22 cellular contexts compared by ENCODE assay signal in the genomic region with DNA sequence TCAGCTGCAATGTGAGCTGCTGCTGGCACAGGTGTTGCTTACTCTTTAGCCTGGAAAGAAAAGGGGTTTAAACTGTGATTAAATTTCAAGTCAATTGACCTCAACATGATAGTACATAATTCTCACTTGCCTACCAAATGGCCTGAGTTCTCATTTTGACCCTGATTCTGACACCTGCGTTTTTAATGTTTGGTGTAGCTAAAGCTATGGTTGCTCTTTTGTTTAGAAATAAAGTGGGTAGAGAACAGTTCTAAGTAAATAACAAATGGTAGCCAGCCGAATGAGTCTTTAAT.
DNase-seq lines count a peak whose midpoint lies in the region; ATAC-seq and TF ChIP-seq lines count a peak whose summit lies in the region.
"Had no signal": no experiment of that assay in that cellular context is flagged by ENCODE, and none has a peak within 500 bp of the region (broad histone marks: within the 10 kb centered on the region; RNA-seq: fewer than 3 reads in every experiment).

No MANE protein-coding gene starts in this region.

- H4K8ac ChIP-seq in mesendoderm (ENCODE audit: low read depth, low read length), result no peak overlapping the region

- ATAC-seq in activated T-cell treated with anti-CD3 and anti-CD28 coated beads, Interleukin-2, amount 50 U/mL, for 4 hours, result no peak
- ATAC-seq in GM21723 (IDR thresholded peaks at IDR 0.05; ENCODE audit: unreplicated experiment), result no peak
- ATAC-seq: esophagus mucosa, T-helper 17 cell had no signal

- in situ Hi-C loops in HAP-1 (cut with MboI; ENCODE audit: low sequenced_read_pairs), result loop anchor here (10.0 kb wide), 1 partner anchor 74 kb away; no protein-coding TSS in a partner anchor

- no peak overlapping the region for H3K4ac ChIP-seq in mesendoderm (ENCODE audit: low read depth, low read length)

- H3K56ac ChIP-seq in mesendoderm (ENCODE audit: low read length), result no peak overlapping the region

- H2AFZ ChIP-seq in OCI-LY1 (ENCODE audit: low read length), result no peak overlapping the region

- no peak overlapping the region for H2BK15ac ChIP-seq in mesendoderm (replicated peaks; ENCODE audit: low read depth)

- H3K36me3 ChIP-seq in HAP-1 (replicated peaks) (no peaks in the 10 kb centered on the region), OCI-LY1 (ENCODE audit: insufficient read depth, low read length) (no peaks in the 10 kb centered on the region), mesendoderm (ENCODE audit: control insufficient read depth, insufficient read depth, low read length) (no peaks in the 10 kb centered on the region)
- H3K36me3 ChIP-seq: breast epithelium, stomach, vagina had no signal

- no peaks in the 10 kb centered on the region for H3K4me1 Mint-ChIP-seq in activated T-cell treated with anti-CD3 and anti-CD28 coated beads, Interleukin-2, amount 50 U/mL, for 4 hours (ENCODE audit: low read depth)
- H3K4me1 Mint-ChIP-seq: activated B cell treated with CpG ODN at 0.5 μM for 24 hours; activated naive CD8-positive, alpha-beta T cell treated with anti-CD3 and anti-CD28 coated beads, Interleukin-2, amount 10 ng/mL, durations not matched to agents 7 days and 5 days; T-helper 17 cell had no signal

- H3K27me3 ChIP-seq in HAP-1 (ENCODE audit: low read depth) (no peaks in the 10 kb centered on the region), OCI-LY1 (ENCODE audit: insufficient read depth, low read length) (no peaks in the 10 kb centered on the region), mesendoderm (ENCODE audit: insufficient read depth, low read length, poor library complexity) (no peaks in the 10 kb centered on the region)
- H3K27me3 ChIP-seq: breast epithelium, stomach, vagina had no signal

- H3K9ac ChIP-seq in OCI-LY1 (ENCODE audit: low read length) (peak overlapping the region; percentile 52), mesendoderm (ENCODE audit: low read length) (no peak overlapping the region)

- no peaks in the 10 kb centered on the region for H3F3A ChIP-seq in OCI-LY1 (ENCODE audit: insufficient read depth, low read length)

- H3K4me1 ChIP-seq in HAP-1, result peaks cover 50% of the 10 kb centered on the region
- peaks cover 62% of the 10 kb centered on the region for H3K4me1 ChIP-seq in OCI-LY1 (ENCODE audit: insufficient read depth, low read length, severe bottlenecking)
- H3K4me1 ChIP-seq in mesendoderm (ENCODE audit: control insufficient read depth, low read depth, low read length), result no peaks in the 10 kb centered on the region
- H3K4me1 ChIP-seq: breast epithelium, stomach, vagina had no signal

- H3K18ac ChIP-seq in mesendoderm (ENCODE audit: low read length), result no peak overlapping the region

- H3K4me3 ChIP-seq in HAP-1 (peak overlapping the region; percentile 23), OCI-LY1 (ENCODE audit: low read depth, low read length, poor library complexity, severe bottlenecking) (peak overlapping the region; percentile 54), mesendoderm (ENCODE audit: low read length) (no peak overlapping the region)
- H3K4me3 ChIP-seq: breast epithelium, stomach, vagina had no signal

- no peaks in the 10 kb centered on the region for H3K9me3 Mint-ChIP-seq in activated T-cell treated with anti-CD3 and anti-CD28 coated beads, Interleukin-2, amount 50 U/mL, for 4 hours
- H3K9me3 Mint-ChIP-seq: activated B cell treated with CpG ODN at 0.5 μM for 24 hours; activated naive CD8-positive, alpha-beta T cell treated with anti-CD3 and anti-CD28 coated beads, Interleukin-2, amount 10 ng/mL, durations not matched to agents 7 days and 5 days; activated T-helper 1 cell treated with anti-CD3 and anti-CD28 coated beads, Interleukin-12 subunit alpha, Interleukin-12 subunit beta, Interleukin-2, Interleukin-4 antibody, amounts not matched to agents 30 ng/mL and 10 ng/mL and 1 ng/mL, durations not matched to agents 14 hours and 24 hours and 36 hours had no signal

- no peak overlapping the region for H2BK5ac ChIP-seq in mesendoderm (ENCODE audit: low read length)

- no peak overlapping the region for H3K23ac ChIP-seq in mesendoderm (ENCODE audit: low read length)

- H4K5ac ChIP-seq in mesendoderm (ENCODE audit: low read length), result no peak overlapping the region

- no peaks in the 10 kb centered on the region for H3K9me2 ChIP-seq in OCI-LY1 (ENCODE audit: low read depth, low read length)

- H3K9me3 ChIP-seq in HAP-1 (no peaks in the 10 kb centered on the region), OCI-LY1 (ENCODE audit: low read length) (no peaks in the 10 kb centered on the region)
- H3K9me3 ChIP-seq: breast epithelium, stomach, vagina had no signal

- no peak for DNase-seq in HAP-1 (ENCODE audit: low spot score in 2 of 2)
- DNase-seq in NCI-H2081 treated with DMSO at 0.1 percent for 48 hours (lab: John Stamatoyannopoulos, UW), result peak; percentile 84
- peak; percentile 19 for DNase-seq in left kidney (ENCODE audit: low read depth, low spot score)
- no peak for DNase-seq in activated T-cell treated with anti-CD3 and anti-CD28 coated beads, Interleukin-2, amount 50 U/mL, for 4 hours
- no peak for DNase-seq in mesendoderm
- DNase-seq in GM19240 (ENCODE audit: insufficient read length, low spot score), result no peak
- DNase-seq: activated B cell treated with CpG ODN at 0.5 μM for 24 hours; activated naive CD8-positive, alpha-beta T cell treated with anti-CD3 and anti-CD28 coated beads, Interleukin-2, amount 10 ng/mL, durations not matched to agents 7 days and 5 days; CD4-positive, alpha-beta T cell; islet precursor cell; NCI-H2029; posterior cingulate gyrus; SIG-M5; stimulated activated CD4-positive, alpha-beta T cell treated with anti-CD3 and anti-CD28 coated beads, Interleukin-2, amount 100 ng/mL, for 48 hours; stomach; T-helper 17 cell had no signal

- H3K79me2 ChIP-seq in OCI-LY1 (ENCODE audit: insufficient read depth, low read length) (0 out of 2 replicates have a peak, but pooled peaks cover 3% of the 10 kb centered on the region), mesendoderm (ENCODE audit: control insufficient read depth, insufficient read depth, low read length) (no peaks in the 10 kb centered on the region)

- no peak overlapping the region for H3K4me3 Mint-ChIP-seq in activated T-cell treated with anti-CD3 and anti-CD28 coated beads, Interleukin-2, amount 50 U/mL, for 4 hours
- H3K4me3 Mint-ChIP-seq: activated B cell treated with CpG ODN at 0.5 μM for 24 hours; activated naive CD8-positive, alpha-beta T cell treated with anti-CD3 and anti-CD28 coated beads, Interleukin-2, amount 10 ng/mL, durations not matched to agents 7 days and 5 days; activated T-helper 1 cell treated with anti-CD3 and anti-CD28 coated beads, Interleukin-12 subunit alpha, Interleukin-12 subunit beta, Interleukin-2, Interleukin-4 antibody, amounts not matched to agents 30 ng/mL and 10 ng/mL and 1 ng/mL, durations not matched to agents 14 hours and 24 hours and 36 hours; CD4-positive, alpha-beta T cell; T-helper 17 cell had no signal

- H4K20me1 ChIP-seq in OCI-LY1 (ENCODE audit: insufficient read depth, low read length), result no peaks in the 10 kb centered on the region

- peak overlapping the region; percentile 42 for H3K4me2 ChIP-seq in OCI-LY1 (ENCODE audit: low read length)
- H3K4me2 ChIP-seq in mesendoderm (ENCODE audit: low read length), result no peak overlapping the region

- WGBS in mesendoderm (ENCODE audit: extremely low coverage, insufficient coverage, low lambda C conversion rate), result no CpG with 5 or more reads among the region's 2 CpGs

- H2BK120ac ChIP-seq in mesendoderm (ENCODE audit: low read depth, low read length), result no peak overlapping the region

- H3K27me3 Mint-ChIP-seq in activated T-cell treated with anti-CD3 and anti-CD28 coated beads, Interleukin-2, amount 50 U/mL, for 4 hours (ENCODE audit: low read depth), result no peaks in the 10 kb centered on the region
- H3K27me3 Mint-ChIP-seq: activated B cell treated with CpG ODN at 0.5 μM for 24 hours; activated naive CD8-positive, alpha-beta T cell treated with anti-CD3 and anti-CD28 coated beads, Interleukin-2, amount 10 ng/mL, durations not matched to agents 7 days and 5 days; CD4-positive, alpha-beta T cell; T-helper 17 cell had no signal

- no peaks in the 10 kb centered on the region for H3K36me3 Mint-ChIP-seq in activated T-cell treated with anti-CD3 and anti-CD28 coated beads, Interleukin-2, amount 50 U/mL, for 4 hours (ENCODE audit: insufficient read depth)
- H3K36me3 Mint-ChIP-seq: activated naive CD8-positive, alpha-beta T cell treated with anti-CD3 and anti-CD28 coated beads, Interleukin-2, amount 10 ng/mL, durations not matched to agents 7 days and 5 days had no signal

- no peak overlapping the region for H2AK5ac ChIP-seq in mesendoderm (ENCODE audit: low read length)

- TF ChIP-seq CTCF in OCI-LY1 (IDR thresholded peaks at IDR 0.05; ENCODE audit: low read length), result no peak

- H3K27ac ChIP-seq in OCI-LY1 (ENCODE audit: low read depth, low read length, poor library complexity, severe bottlenecking) (peak overlapping the region; percentile 84), mesendoderm (ENCODE audit: low read depth, low read length) (no peak overlapping the region)
- H3K27ac ChIP-seq: breast epithelium, stomach, vagina had no signal

- no peaks in the 10 kb centered on the region for H3K79me1 ChIP-seq in mesendoderm (ENCODE audit: low read length)

Comparison
In these comparisons a context has a peak if more than half of its experiments do, and no peak if none do; other contexts are left out.
1. DNase-seq: peak in NCI-H2081 treated with DMSO at 0.1 percent for 48 hours (single experiment) and left kidney (single experiment); none in HAP-1 (0 of 2), activated T-cell treated with anti-CD3 and anti-CD28 coated beads, Interleukin-2, amount 50 U/mL, for 4 hours (single experiment), mesendoderm (single experiment) and GM19240 (single experiment).